ENCODE assay signal across 11 cellular contexts in genomic region chr16:19005561-19006445, GRCh38. TPM values are rescaled to one million over a fixed set of nuclear protein-coding genes. Genes with fewer than 3 reads are reported as not detected.
DNase-seq lines count a peak whose midpoint lies in the region; ATAC-seq and TF ChIP-seq lines count a peak whose summit lies in the region.
"Had no signal": no experiment of that assay in that cellular context is flagged by ENCODE, and none has a peak within 500 bp of the region (broad histone marks: within the 10 kb centered on the region; RNA-seq: fewer than 3 reads in every experiment).

No MANE protein-coding gene starts in this region.

- no peak for ATAC-seq in SK-N-SH treated with all-trans-retinoic acid at 6 μM for 48 hours
- no peak for ATAC-seq in GM19467 (IDR thresholded peaks at IDR 0.05; ENCODE audit: unreplicated experiment)

- H3F3A ChIP-seq in SK-N-SH (replicated peaks; ENCODE audit: insufficient read depth): peaks cover 7% of the 10 kb centered on the region

- H3K4me3 ChIP-seq in SK-N-SH (ENCODE audit: low read depth in 2 of 2, low read length in 1 of 2) (no peak overlapping the region), urinary bladder (ENCODE audit: low read depth, low read length) (no peak overlapping the region)
- H3K4me3 ChIP-seq: coronary artery had no signal

- no peak overlapping the region for H2AFZ ChIP-seq in SK-N-SH (ENCODE audit: low read depth)

- TF ChIP-seq EP300 in SK-N-SH (IDR thresholded peaks at IDR 0.05; ENCODE audit: borderline replicate concordance in 1 of 2, low read depth in 1 of 2, low read length in 1 of 2): no peak

- CTCF ChIA-PET in SK-N-SH (lab: Yijun Ruan, JAX): no interaction called here

- H3K9ac ChIP-seq in SK-N-SH: no peak overlapping the region

- H3K36me3 ChIP-seq in SK-N-SH (replicated peaks in 1 of 2; ENCODE audit: control insufficient read depth in 1 of 2, insufficient read depth in 2 of 2, low read length in 1 of 2): no peaks in the 10 kb centered on the region
- H3K36me3 ChIP-seq in urinary bladder (ENCODE audit: insufficient read depth): no peaks in the 10 kb centered on the region

- WGBS in SK-N-SH (ENCODE audit: low lambda C conversion rate): 87% methylated on average over 16 of the region's 16 CpGs
- 81% methylated on average over 16 of the region's 16 CpGs for WGBS in urinary bladder

- POLR2A ChIA-PET in SK-N-SH (lab: Yijun Ruan, JAX): no interaction called here

- no peaks in the 10 kb centered on the region for H3K9me3 ChIP-seq in SK-N-SH

- DNase-seq in SK-N-SH (no peak), cerebellar cortex (ENCODE audit: low spot score) (peak; percentile 26), NOMO-1 treated with dmso at 0.1 percent for 144 hours (lab: John Stamatoyannopoulos, UW; ENCODE audit: unreplicated experiment) (no peak)
- DNase-seq in activated CD4-positive, alpha-beta T cell treated with anti-CD3 and anti-CD28 coated beads, Interleukin-2, amount 50 U/mL, for 4 hours: no peak
- DNase-seq: activated CD4-positive, alpha-beta T cell treated with anti-CD3 and anti-CD28 coated beads for 48 hours; NCI-H2171 had no signal

- H3K4me1 ChIP-seq in SK-N-SH (ENCODE audit: control insufficient read depth in 1 of 2, insufficient read depth in 2 of 2, low read depth in 1 of 2, low read length in 1 of 2) (peaks cover 0 to 4% of the 10 kb centered on the region in 2 experiments; a peak in 1 of 4 replicates), urinary bladder (ENCODE audit: insufficient read depth) (no peaks in the 10 kb centered on the region)

- no peaks in the 10 kb centered on the region for H4K20me1 ChIP-seq in SK-N-SH (ENCODE audit: insufficient read depth)

- H3K27me3 ChIP-seq in SK-N-SH (ENCODE audit: insufficient read depth): no peaks in the 10 kb centered on the region
- no peaks in the 10 kb centered on the region for H3K27me3 ChIP-seq in layer of hippocampus (ENCODE audit: control insufficient read depth, insufficient read depth, low read length)

- TF ChIP-seq RAD21 in SK-N-SH (IDR thresholded peaks at IDR 0.05; ENCODE audit: low read length): no peak

- H3K9me2 ChIP-seq in SK-N-SH: no peaks in the 10 kb centered on the region

- TF ChIP-seq CTCF in SK-N-SH (IDR thresholded peaks at IDR 0.05): no peak

- H3K79me2 ChIP-seq in SK-N-SH (ENCODE audit: insufficient read depth): no peaks in the 10 kb centered on the region

- H3K4me2 ChIP-seq in SK-N-SH: no peak overlapping the region

- no peak overlapping the region for H3K27ac ChIP-seq in SK-N-SH (ENCODE audit: low read depth in 2 of 2, low read length in 1 of 2)
- peak overlapping the region; percentile 98 for H3K27ac ChIP-seq in layer of hippocampus (ENCODE audit: low read depth, low read length)
- H3K27ac ChIP-seq in urinary bladder (ENCODE audit: low read depth): peak overlapping the region; percentile 70

TF ChIP-seq in SK-N-SH, 30 proteins besides CTCF, POLR2A, EP300 and RAD21:
- TF ChIP-seq, protein P1, sequence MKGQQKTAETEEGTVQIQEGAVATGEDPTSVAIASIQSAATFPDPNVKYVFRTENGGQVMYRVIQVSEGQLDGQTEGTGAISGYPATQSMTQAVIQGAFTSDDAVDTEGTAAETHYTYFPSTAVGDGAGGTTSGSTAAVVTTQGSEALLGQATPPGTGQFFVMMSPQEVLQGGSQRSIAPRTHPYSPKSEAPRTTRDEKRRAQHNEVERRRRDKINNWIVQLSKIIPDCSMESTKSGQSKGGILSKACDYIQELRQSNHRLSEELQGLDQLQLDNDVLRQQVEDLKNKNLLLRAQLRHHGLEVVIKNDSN (IDR thresholded peaks at IDR 0.05; ENCODE audit: borderline replicate concordance, low read depth): peak; percentile 28; the same call in 1 of the 2 replicates
- TF ChIP-seq, protein P2, sequence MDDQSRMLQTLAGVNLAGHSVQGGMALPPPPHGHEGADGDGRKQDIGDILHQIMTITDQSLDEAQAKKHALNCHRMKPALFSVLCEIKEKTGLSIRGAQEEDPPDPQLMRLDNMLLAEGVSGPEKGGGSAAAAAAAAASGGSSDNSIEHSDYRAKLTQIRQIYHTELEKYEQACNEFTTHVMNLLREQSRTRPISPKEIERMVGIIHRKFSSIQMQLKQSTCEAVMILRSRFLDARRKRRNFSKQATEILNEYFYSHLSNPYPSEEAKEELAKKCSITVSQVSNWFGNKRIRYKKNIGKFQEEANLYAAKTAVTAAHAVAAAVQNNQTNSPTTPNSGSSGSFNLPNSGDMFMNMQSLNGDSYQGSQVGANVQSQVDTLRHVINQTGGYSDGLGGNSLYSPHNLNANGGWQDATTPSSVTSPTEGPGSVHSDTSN (IDR thresholded peaks at IDR 0.05): 0 out of 2 replicates have a peak, but pooled peaks have one; percentile 14
- TF ChIP-seq RFX5 (IDR thresholded peaks at IDR 0.05; ENCODE audit: low read length): no peak

TF ChIP-seq in SK-N-SH treated with all-trans-retinoic acid at 6 μM for 48 hours, 23 proteins besides CTCF, POLR2A, EP300 and RAD21:
- no peak for TF ChIP-seq OSR1 (CRISPR knock-in tag; IDR thresholded peaks at IDR 0.05)
- TF ChIP-seq, protein P3, sequence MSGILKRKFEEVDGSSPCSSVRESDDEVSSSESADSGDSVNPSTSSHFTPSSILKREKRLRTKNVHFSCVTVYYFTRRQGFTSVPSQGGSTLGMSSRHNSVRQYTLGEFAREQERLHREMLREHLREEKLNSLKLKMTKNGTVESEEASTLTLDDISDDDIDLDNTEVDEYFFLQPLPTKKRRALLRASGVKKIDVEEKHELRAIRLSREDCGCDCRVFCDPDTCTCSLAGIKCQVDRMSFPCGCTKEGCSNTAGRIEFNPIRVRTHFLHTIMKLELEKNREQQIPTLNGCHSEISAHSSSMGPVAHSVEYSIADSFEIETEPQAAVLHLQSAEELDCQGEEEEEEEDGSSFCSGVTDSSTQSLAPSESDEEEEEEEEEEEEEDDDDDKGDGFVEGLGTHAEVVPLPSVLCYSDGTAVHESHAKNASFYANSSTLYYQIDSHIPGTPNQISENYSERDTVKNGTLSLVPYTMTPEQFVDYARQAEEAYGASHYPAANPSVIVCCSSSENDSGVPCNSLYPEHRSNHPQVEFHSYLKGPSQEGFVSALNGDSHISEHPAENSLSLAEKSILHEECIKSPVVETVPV (CRISPR knock-in tag; IDR thresholded peaks at IDR 0.05): no peak
- TF ChIP-seq TOX (CRISPR knock-in tag; IDR thresholded peaks at IDR 0.05; ENCODE audit: borderline replicate concordance): no peak
- TF ChIP-seq TCF4 (CRISPR knock-in tag; IDR thresholded peaks at IDR 0.05; ENCODE audit: borderline replicate concordance): no peak
- TF ChIP-seq ZFP30 (CRISPR knock-in tag; IDR thresholded peaks at IDR 0.05): no peak
- no peak for TF ChIP-seq ZNF8 (CRISPR knock-in tag; IDR thresholded peaks at IDR 0.05)
- no peak for TF ChIP-seq ZNF70 (CRISPR knock-in tag; IDR thresholded peaks at IDR 0.05)
- no peak for TF ChIP-seq ZC3H10 (CRISPR knock-in tag; IDR thresholded peaks at IDR 0.05)
- no peak for TF ChIP-seq PPARA (CRISPR knock-in tag; IDR thresholded peaks at IDR 0.05; ENCODE audit: borderline replicate concordance)
- TF ChIP-seq, protein P4, sequence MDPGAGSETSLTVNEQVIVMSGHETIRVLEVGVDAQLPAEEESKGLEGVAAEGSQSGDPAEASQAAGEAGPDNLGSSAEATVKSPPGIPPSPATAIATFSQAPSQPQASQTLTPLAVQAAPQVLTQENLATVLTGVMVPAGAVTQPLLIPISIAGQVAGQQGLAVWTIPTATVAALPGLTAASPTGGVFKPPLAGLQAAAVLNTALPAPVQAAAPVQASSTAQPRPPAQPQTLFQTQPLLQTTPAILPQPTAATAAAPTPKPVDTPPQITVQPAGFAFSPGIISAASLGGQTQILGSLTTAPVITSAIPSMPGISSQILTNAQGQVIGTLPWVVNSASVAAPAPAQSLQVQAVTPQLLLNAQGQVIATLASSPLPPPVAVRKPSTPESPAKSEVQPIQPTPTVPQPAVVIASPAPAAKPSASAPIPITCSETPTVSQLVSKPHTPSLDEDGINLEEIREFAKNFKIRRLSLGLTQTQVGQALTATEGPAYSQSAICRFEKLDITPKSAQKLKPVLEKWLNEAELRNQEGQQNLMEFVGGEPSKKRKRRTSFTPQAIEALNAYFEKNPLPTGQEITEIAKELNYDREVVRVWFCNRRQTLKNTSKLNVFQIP (CRISPR knock-in tag; IDR thresholded peaks at IDR 0.05; ENCODE audit: borderline replicate concordance, low read depth): no peak
- no peak for TF ChIP-seq ZFP3 (CRISPR knock-in tag; IDR thresholded peaks at IDR 0.05)

RNA-seq across cellular contexts. Expression of gene TMC7, which starts 22.1 kb away (rescaled TPM):
- polyA plus RNA-seq in SK-N-SH (2012; rRNA removed) (0.66 and 0.93 TPM in 2 replicates), urinary bladder (3.4 TPM)
- polyA plus RNA-seq in SK-N-SH (2012; cell fraction: cytosol; rRNA removed): 0.70 and 0.90 TPM in 2 replicates
- 1.5 and 1.7 TPM in 2 replicates for polyA plus RNA-seq in SK-N-SH (2012; cell fraction: nucleus; rRNA removed)
- 3.7 TPM for total RNA-seq in urinary bladder

Comparison
In these comparisons a context has a peak if more than half of its experiments do, and no peak if none do; other contexts are left out.
1. H3K27ac ChIP-seq: peak in layer of hippocampus (single experiment) and urinary bladder (single experiment); none in SK-N-SH (0 of 2).